Comparison of ENCODE assay signal across 31 cellular contexts in genomic region chr17:51629232-51629631, GRCh38.
"Had no signal": no experiment of that assay in that cellular context is flagged by ENCODE, and none has a peak within 500 bp of the region (broad histone marks: within the 10 kb centered on the region; RNA-seq: fewer than 3 reads in every experiment).

No MANE protein-coding gene starts in this region.

- H3K36me3 Mint-ChIP-seq: activated CD8-positive, alpha-beta memory T cell treated with anti-CD3 and anti-CD28 coated beads, Interleukin-2, amount 10 ng/mL, durations not matched to agents 7 days and 5 days; activated naive CD4-positive, alpha-beta T cell treated with anti-CD3 and anti-CD28 coated beads, Interleukin-2, amount 10 ng/mL, durations not matched to agents 7 days and 5 days; activated naive CD8-positive, alpha-beta T cell had no signal

- H3K27ac ChIP-seq: brain microvascular endothelial cell, KMS-11, SJSA1, WERI-Rb-1 had no signal

- H3K27me3 Mint-ChIP-seq: activated naive CD8-positive, alpha-beta T cell treated with anti-CD3 and anti-CD28 coated beads, Interleukin-2, amount 50 U/mL, for 24 hours had no signal

- H3K4me1 ChIP-seq: SJSA1 had no signal

- H3K27ac Mint-ChIP-seq: activated CD4-positive, alpha-beta memory T cell treated with anti-CD3 and anti-CD28 coated beads, Interleukin-2, amount 10 ng/mL, durations not matched to agents 7 days and 5 days; activated CD8-positive, alpha-beta memory T cell treated with anti-CD3 and anti-CD28 coated beads, Interleukin-2, amount 10 ng/mL, durations not matched to agents 7 days and 5 days; activated naive CD4-positive, alpha-beta T cell treated with anti-CD3 and anti-CD28 coated beads, Interleukin-2, amount 10 ng/mL, durations not matched to agents 7 days and 5 days; activated naive CD8-positive, alpha-beta T cell; activated naive CD8-positive, alpha-beta T cell treated with anti-CD3 and anti-CD28 coated beads, Interleukin-2, amount 50 U/mL, for 24 hours had no signal

- H3K4me3 ChIP-seq: SJSA1 had no signal

- H3K36me3 ChIP-seq: brain microvascular endothelial cell, SJSA1 had no signal

- DNase-seq: activated CD4-positive, alpha-beta memory T cell treated with anti-CD3 and anti-CD28 coated beads, Interleukin-2, amount 10 ng/mL, durations not matched to agents 7 days and 5 days; activated CD4-positive, alpha-beta T cell treated with anti-CD3 and anti-CD28 coated beads for 1 hour; activated CD4-positive, alpha-beta T cell treated with anti-CD3 and anti-CD28 coated beads for 48 hours; activated CD4-positive, CD25-positive, alpha-beta regulatory T cell; activated CD8-positive, alpha-beta memory T cell treated with anti-CD3 and anti-CD28 coated beads for 24 hours; activated CD8-positive, alpha-beta memory T cell treated with anti-CD3 and anti-CD28 coated beads, Interleukin-2, amount 10 ng/mL, durations not matched to agents 7 days and 5 days; activated CD8-positive, alpha-beta memory T cell treated with anti-CD3 and anti-CD28 coated beads, Interleukin-2, amount 50 U/mL, for 48 hours; activated effector memory CD4-positive, alpha-beta T cell treated with Interleukin-2 at 50 U/mL for 16 hours; activated naive CD4-positive, alpha-beta T cell treated with anti-CD3 and anti-CD28 coated beads, Interleukin-2, amount 10 ng/mL, durations not matched to agents 7 days and 5 days; activated naive CD8-positive, alpha-beta T cell treated with anti-CD3 and anti-CD28 coated beads, Interleukin-2, amount 50 U/mL, for 24 hours; activated T-cell treated with anti-CD3 and anti-CD28 coated beads, Interleukin-2, amount 50 U/mL, for 48 hours; anterior cingulate cortex; brain microvascular endothelial cell; central memory CD4-positive, alpha-beta T cell; NCI-H1105 treated with DMSO at 0.1 percent for 48 hours; NCI-H1436; NCI-H1694; NCI-H1930; NCI-H2081 treated with DMSO at 0.1 percent for 48 hours; NCI-H226; NCI-H446 treated with DMSO at 0.1 percent for 48 hours; NCI-H524; NCI-H82; SHP77 treated with DMSO at 0.1 percent for 48 hours; SK-N-SH; T-helper 9 cell; WERI-Rb-1 had no signal

- H3K4me1 Mint-ChIP-seq: activated CD4-positive, alpha-beta memory T cell treated with anti-CD3 and anti-CD28 coated beads, Interleukin-2, amount 10 ng/mL, durations not matched to agents 7 days and 5 days; activated CD8-positive, alpha-beta memory T cell treated with anti-CD3 and anti-CD28 coated beads, Interleukin-2, amount 10 ng/mL, durations not matched to agents 7 days and 5 days; activated naive CD4-positive, alpha-beta T cell treated with anti-CD3 and anti-CD28 coated beads, Interleukin-2, amount 10 ng/mL, durations not matched to agents 7 days and 5 days; activated naive CD8-positive, alpha-beta T cell treated with anti-CD3 and anti-CD28 coated beads, Interleukin-2, amount 50 U/mL, for 24 hours had no signal

- ATAC-seq: activated CD8-positive, alpha-beta memory T cell treated with anti-CD3 and anti-CD28 coated beads, Interleukin-2, amount 10 ng/mL, durations not matched to agents 7 days and 5 days; activated naive CD8-positive, alpha-beta T cell treated with anti-CD3 and anti-CD28 coated beads, Interleukin-2, amount 50 U/mL, for 24 hours; Panc1 had no signal

- H3K4me2 ChIP-seq: KMS-11, SK-N-SH had no signal

- H3K4me3 Mint-ChIP-seq: activated CD4-positive, alpha-beta memory T cell treated with anti-CD3 and anti-CD28 coated beads, Interleukin-2, amount 10 ng/mL, durations not matched to agents 7 days and 5 days; activated CD8-positive, alpha-beta memory T cell treated with anti-CD3 and anti-CD28 coated beads, Interleukin-2, amount 10 ng/mL, durations not matched to agents 7 days and 5 days; activated naive CD4-positive, alpha-beta T cell treated with anti-CD3 and anti-CD28 coated beads, Interleukin-2, amount 10 ng/mL, durations not matched to agents 7 days and 5 days; activated naive CD8-positive, alpha-beta T cell; activated naive CD8-positive, alpha-beta T cell treated with anti-CD3 and anti-CD28 coated beads, Interleukin-2, amount 50 U/mL, for 24 hours had no signal

- H3K9me3 ChIP-seq: SJSA1 had no signal

- H3K27me3 ChIP-seq: brain microvascular endothelial cell, SJSA1 had no signal

- H3K9me3 Mint-ChIP-seq: activated CD4-positive, alpha-beta memory T cell treated with anti-CD3 and anti-CD28 coated beads, Interleukin-2, amount 10 ng/mL, durations not matched to agents 7 days and 5 days; activated naive CD4-positive, alpha-beta T cell treated with anti-CD3 and anti-CD28 coated beads, Interleukin-2, amount 10 ng/mL, durations not matched to agents 7 days and 5 days; activated naive CD8-positive, alpha-beta T cell treated with anti-CD3 and anti-CD28 coated beads, Interleukin-2, amount 50 U/mL, for 24 hours had no signal

- H3K9ac ChIP-seq: KMS-11, SK-N-SH had no signal
